Comparison of ENCODE assay signal across 22 cellular contexts in the genomic region with DNA sequence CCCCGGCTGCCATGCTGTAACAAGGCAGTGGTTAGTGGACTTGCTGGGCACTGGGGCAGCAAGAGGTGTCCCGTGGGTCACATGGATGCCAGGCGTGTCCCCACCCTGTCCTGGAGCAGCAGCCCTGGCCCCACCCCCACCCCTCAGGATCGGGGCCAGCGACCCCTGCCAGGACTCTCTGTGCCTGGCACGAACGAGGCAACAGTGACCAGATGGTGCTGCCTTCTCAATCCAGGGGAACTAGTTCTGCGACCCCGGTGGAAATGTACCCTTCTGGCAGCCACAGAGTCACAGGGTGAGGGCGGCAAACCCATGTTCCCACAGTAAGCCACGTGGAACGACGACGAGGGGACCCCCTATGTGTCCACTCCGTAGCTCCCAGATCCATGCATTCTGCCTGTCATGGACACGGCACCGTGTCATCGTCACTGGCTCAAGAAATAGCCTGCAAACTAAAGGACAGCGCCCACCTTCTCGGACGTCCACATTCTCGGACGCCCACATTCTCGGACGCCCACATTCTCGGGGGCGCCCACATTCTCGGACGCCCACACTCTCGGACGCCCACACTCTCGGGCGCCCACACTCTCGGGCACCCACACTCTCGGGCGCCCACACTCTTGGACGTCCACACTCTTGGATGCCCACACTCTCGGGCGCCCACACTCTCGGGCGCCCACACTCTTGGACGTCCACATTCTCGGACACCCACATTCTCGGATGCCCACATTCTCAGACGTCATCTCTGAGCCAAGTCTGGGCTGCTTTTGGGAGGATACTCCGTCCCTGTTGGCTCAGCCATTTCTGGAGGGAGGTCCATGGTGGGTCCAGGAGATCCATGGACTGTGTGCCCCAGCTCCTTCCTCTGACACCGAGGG. TPM values are rescaled to one million over a fixed set of nuclear protein-coding genes. Genes with fewer than 3 reads are reported as not detected.
DNase-seq lines count a peak whose midpoint lies in the region; ATAC-seq, FAIRE-seq and TF ChIP-seq lines count a peak whose summit lies in the region.
"Had no signal": no experiment of that assay in that cellular context is flagged by ENCODE, and none has a peak within 500 bp of the region (broad histone marks: within the 10 kb centered on the region; RNA-seq: fewer than 3 reads in every experiment).

No MANE protein-coding gene starts in this region.

- H3K9me3 Mint-ChIP-seq in activated T-cell treated with anti-CD3 and anti-CD28 coated beads, Interleukin-2, amount 50 U/mL, for 4 hours, result peaks cover 11% of the 10 kb centered on the region

- H3K4me1 ChIP-seq in HEK293 (ENCODE audit: control insufficient read depth, insufficient read depth, low read length) (no peaks in the 10 kb centered on the region), kidney (ENCODE audit: control insufficient read depth in 1 of 2, insufficient read depth in 1 of 2, low read depth in 1 of 2, low read length in 2 of 2) (no peaks in the 10 kb centered on the region), body of pancreas (no peaks in the 10 kb centered on the region)

- no peak for TF ChIP-seq POLR2A in body of pancreas (IDR thresholded peaks at IDR 0.05)

- H3K9me3 ChIP-seq in HEK293 (ENCODE audit: control insufficient read depth, insufficient read depth, low read depth, low read length) (no peaks in the 10 kb centered on the region), kidney (ENCODE audit: control insufficient read depth in 1 of 2, low read length in 2 of 2) (peaks cover 0 to 1% of the 10 kb centered on the region in 2 donors), body of pancreas (no peaks in the 10 kb centered on the region)

- H3K36me3 Mint-ChIP-seq in activated T-cell treated with anti-CD3 and anti-CD28 coated beads, Interleukin-2, amount 50 U/mL, for 4 hours (ENCODE audit: insufficient read depth), result no peaks in the 10 kb centered on the region
- H3K36me3 Mint-ChIP-seq: CD8-positive, alpha-beta T cell had no signal

- intact Hi-C loops in kidney (cut with DNase I), result no loop called here
- intact Hi-C loops in sciatic nerve (cut with DNase I), result no loop called here
- intact Hi-C loops in body of pancreas (cut with DNase I), result no loop called here

- FAIRE-seq in kidney (lab: Jason Lieb, UNC), result no peak
- FAIRE-seq: D721Med had no signal

- H3K4me3 Mint-ChIP-seq in activated T-cell treated with anti-CD3 and anti-CD28 coated beads, Interleukin-2, amount 50 U/mL, for 4 hours, result no peak overlapping the region
- H3K4me3 Mint-ChIP-seq: CD8-positive, alpha-beta T cell had no signal

- peaks cover 22% of the 10 kb centered on the region for H3K27me3 Mint-ChIP-seq in activated T-cell treated with anti-CD3 and anti-CD28 coated beads, Interleukin-2, amount 50 U/mL, for 4 hours (ENCODE audit: low read depth)

- DNase-seq in activated T-cell treated with anti-CD3 and anti-CD28 coated beads, Interleukin-2, amount 50 U/mL, for 4 hours, result peak; percentile 1
- DNase-seq in activated T-cell treated with anti-CD3 and anti-CD28 coated beads for 4 hours, result no peak
- DNase-seq in kidney, result peak; percentile 41
- DNase-seq in sciatic nerve (ENCODE audit: low spot score), result peak; percentile 43
- DNase-seq in HuH-7.5 (ENCODE audit: low spot score), result no peak
- no peak for DNase-seq in body of pancreas
- DNase-seq: CD8-positive, alpha-beta T cell; DMS79; H7; IMR-90; MG63; NCI-H1092; NCI-H146; NCI-H2081; NCI-H774; PC-3 had no signal

- no peak overlapping the region for H3K4me3 ChIP-seq in HEK293 (ENCODE audit: low read depth, low read length)
- H3K4me3 ChIP-seq in kidney (ENCODE audit: low read length in 2 of 2), result no peak overlapping the region
- no peak overlapping the region for H3K4me3 ChIP-seq in body of pancreas
- H3K4me3 ChIP-seq: BLaER1, MG63 had no signal

- H3K9ac ChIP-seq in kidney (ENCODE audit: low read length in 2 of 2), result no peak overlapping the region
- H3K9ac ChIP-seq: BLaER1 had no signal

- CTCF ChIA-PET in HEK293 (lab: Yijun Ruan, JAX), result no interaction called here

- H3K27ac ChIP-seq in HEK293 (ENCODE audit: extremely low read depth, low read depth, low read length) (no peak overlapping the region), kidney (ENCODE audit: low read depth in 2 of 2, low read length in 2 of 2) (no peak overlapping the region), body of pancreas (no peak overlapping the region)
- H3K27ac ChIP-seq: BLaER1 had no signal

- TF ChIP-seq CTCF in HEK293 (tag by site-specific recombination; IDR thresholded peaks at IDR 0.05), result no peak
- no peak for TF ChIP-seq CTCF in kidney (IDR thresholded peaks at IDR 0.05; ENCODE audit: borderline replicate concordance, extremely low read depth, insufficient read depth)
- TF ChIP-seq CTCF in body of pancreas (IDR thresholded peaks at IDR 0.05), result no peak

- no peaks in the 10 kb centered on the region for H3K36me3 ChIP-seq in HEK293 (ENCODE audit: control insufficient read depth in 2 of 2, insufficient read depth in 1 of 2, low read length in 2 of 2)
- no peaks in the 10 kb centered on the region for H3K36me3 ChIP-seq in kidney (ENCODE audit: control insufficient read depth in 1 of 2, insufficient read depth in 2 of 2, low read length in 2 of 2)
- no peaks in the 10 kb centered on the region for H3K36me3 ChIP-seq in body of pancreas (replicated peaks in 1 of 2; ENCODE audit: insufficient read depth in 1 of 2, low read depth in 2 of 2)
- H3K36me3 ChIP-seq: BLaER1, MG63 had no signal

- POLR2A ChIA-PET in HEK293 (lab: Yijun Ruan, JAX), result no interaction called here

- ATAC-seq in activated T-cell treated with anti-CD3 and anti-CD28 coated beads, Interleukin-2, amount 50 U/mL, for 4 hours, result no peak
- no peak for ATAC-seq in sciatic nerve
- no peak for ATAC-seq in body of pancreas
- no peak for ATAC-seq in GM19328 (IDR thresholded peaks at IDR 0.05; ENCODE audit: unreplicated experiment)
- ATAC-seq: CD8-positive, alpha-beta T cell; PC-3 had no signal

- H3K4me1 Mint-ChIP-seq in activated T-cell treated with anti-CD3 and anti-CD28 coated beads, Interleukin-2, amount 50 U/mL, for 4 hours (ENCODE audit: low read depth), result no peaks in the 10 kb centered on the region

- H3K27me3 ChIP-seq in body of pancreas, result no peaks in the 10 kb centered on the region

- WGBS in body of pancreas, 2 donors, result 81 to 87% methylated on average over 33 to 44 of the region's 47 CpGs

TF ChIP-seq in HEK293, 187 proteins besides CTCF, POLR2A, EP300 and RAD21:
- TF ChIP-seq EGR2 (tag by site-specific recombination; IDR thresholded peaks at IDR 0.05; ENCODE audit: low read depth), result 0 out of 2 replicates have a peak, but pooled peaks have one; percentile 22
- TF ChIP-seq ZFHX2 (tag by site-specific recombination; conservative IDR thresholded peaks at IDR 0.05), result peak; percentile 61
- no peak for TF ChIP-seq ZBTB17 (tag by site-specific recombination; IDR thresholded peaks at IDR 0.05)

RNA-seq across cellular contexts. Expression of a gene that starts 19.6 kb away (rescaled TPM):
- not detected for total RNA-seq in activated T-cell treated with anti-CD3 and anti-CD28 coated beads, Interleukin-2, amount 50 U/mL, for 4 hours
- total RNA-seq in kidney (not detected), sciatic nerve (not detected), body of pancreas (not detected)
- not detected for polyA plus RNA-seq in kidney (ENCODE audit: insufficient read depth, low read depth, low replicate concordance)
- total RNA-seq: A172; CD8-positive, alpha-beta T cell; IMR-90; NCI-H460; PC-3 had no signal
- polyA plus RNA-seq: IMR-90 had no signal

Comparison
In these comparisons a context has a peak if more than half of its experiments do, and no peak if none do; other contexts are left out.
1. DNase-seq: peak in activated T-cell treated with anti-CD3 and anti-CD28 coated beads, Interleukin-2, amount 50 U/mL, for 4 hours (single experiment), kidney (single experiment) and sciatic nerve (single experiment); none in activated T-cell treated with anti-CD3 and anti-CD28 coated beads for 4 hours (single experiment), HuH-7.5 (single experiment) and body of pancreas (0 of 4).